ENCODE assay signal across 1 cellular context in the genomic region with DNA sequence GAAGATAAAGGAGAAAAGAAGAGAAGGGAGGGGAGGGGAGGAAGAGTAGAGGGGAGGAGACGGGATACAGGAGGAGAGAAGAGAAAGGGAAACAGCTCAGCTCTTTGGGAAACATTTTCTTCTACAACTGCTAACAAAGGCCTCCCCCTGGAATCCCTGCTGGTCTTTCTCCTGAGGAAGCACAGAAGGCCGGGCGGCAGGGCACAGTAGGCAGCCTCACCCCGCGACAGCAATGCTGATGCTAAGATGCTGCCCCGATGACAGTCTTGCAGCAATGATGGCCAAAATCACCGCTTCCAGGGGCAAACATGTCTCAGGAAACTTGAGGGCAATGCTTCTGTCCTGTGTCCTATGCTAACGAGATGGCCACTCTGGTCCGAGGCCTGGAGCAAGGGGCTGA.
TF ChIP-seq lines count a peak whose summit lies in the region.

No MANE protein-coding gene starts in this region.

TF ChIP-seq in HepG2, 621 proteins besides CTCF, POLR2A, EP300 and RAD21:
- no peak for TF ChIP-seq JUND (CRISPR knock-in tag; IDR thresholded peaks at IDR 0.05)
- TF ChIP-seq RBFOX2 (IDR thresholded peaks at IDR 0.05; ENCODE audit: low read depth, low read length): 0 out of 2 replicates have a peak, but pooled peaks have one; percentile 26
